In genomic region chr5:20655211-20655610, GRCh38 we compare ENCODE assay signal across 1 cellular context.
TF ChIP-seq lines count a peak whose summit lies in the region.

No MANE protein-coding gene starts in this region.

TF ChIP-seq in K562, 482 proteins besides CTCF, POLR2A, EP300 and RAD21 (continued from another document):
- TF ChIP-seq RREB1 (CRISPR knock-in tag; IDR thresholded peaks at IDR 0.05) = no peak
- TF ChIP-seq SMARCE1 (IDR thresholded peaks at IDR 0.05) = no peak
- no peak for TF ChIP-seq ZNF561 (CRISPR knock-in tag; conservative IDR thresholded peaks at IDR 0.05)
- no peak for TF ChIP-seq ERF (CRISPR knock-in tag; IDR thresholded peaks at IDR 0.05)
- no peak for TF ChIP-seq DPF2 (IDR thresholded peaks at IDR 0.05)
- TF ChIP-seq ZFX (CRISPR knock-in tag; IDR thresholded peaks at IDR 0.05) = no peak
- TF ChIP-seq NR2C2 (CRISPR knock-in tag; IDR thresholded peaks at IDR 0.05) = no peak
- no peak for TF ChIP-seq NR2C2 (tag; IDR thresholded peaks at IDR 0.05)
- TF ChIP-seq SMAD4 (CRISPR knock-in tag; conservative IDR thresholded peaks at IDR 0.05) = no peak
- TF ChIP-seq ZBTB1 (CRISPR knock-in tag; IDR thresholded peaks at IDR 0.05; ENCODE audit: borderline replicate concordance, low read depth) = no peak
- TF ChIP-seq MCM2 (IDR thresholded peaks at IDR 0.05; ENCODE audit: low read depth) = no peak
- TF ChIP-seq RFX1 (IDR thresholded peaks at IDR 0.05) = no peak
- TF ChIP-seq ZNF280A (IDR thresholded peaks at IDR 0.05; ENCODE audit: low read depth, partially characterized antibody) = no peak
